In the genomic region with DNA sequence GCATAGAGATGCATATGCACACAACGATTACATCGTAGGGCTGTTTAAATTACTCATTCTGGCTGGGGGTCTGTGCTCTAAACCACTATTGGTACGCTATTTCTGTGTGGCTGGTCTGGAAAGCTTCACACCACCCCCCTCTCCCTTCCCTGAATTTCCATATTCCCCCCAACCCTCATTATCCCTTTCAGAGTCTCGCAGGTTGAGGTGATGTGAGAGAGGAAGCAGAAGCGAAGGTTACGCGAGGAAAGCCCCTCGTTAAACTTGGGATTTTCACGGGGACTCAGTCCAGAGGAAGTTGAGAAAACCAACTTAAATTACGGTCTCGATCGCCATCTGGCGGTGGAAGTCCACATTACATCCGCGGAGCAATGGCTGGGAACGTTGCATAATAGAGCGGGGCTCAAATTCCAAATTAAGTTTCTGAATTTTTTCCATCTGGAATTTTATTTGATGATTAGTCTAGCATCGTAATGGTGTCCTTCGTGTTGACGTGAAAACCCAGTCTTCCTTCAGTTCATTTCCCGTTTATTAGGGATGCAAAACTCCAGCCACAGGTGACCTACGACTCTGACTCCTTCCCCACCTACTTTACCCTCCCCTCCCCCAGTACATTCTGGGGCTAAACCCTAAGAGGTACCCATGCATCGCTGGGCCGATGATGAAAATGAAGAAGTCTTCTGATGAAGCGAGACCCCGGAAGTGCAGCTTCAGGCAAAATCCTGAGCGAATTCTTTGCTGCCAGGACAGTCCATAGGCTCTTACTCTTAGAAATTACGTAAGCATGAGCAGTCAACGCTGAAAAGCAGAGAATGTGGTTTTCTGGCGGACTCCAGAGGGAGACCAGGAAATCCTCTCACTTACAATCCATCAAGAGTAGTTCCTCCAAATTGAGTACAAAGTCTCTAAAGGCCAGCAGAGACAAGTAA, we compare ENCODE assay signal across 8 cellular contexts. TPM values are rescaled to one million over a fixed set of nuclear protein-coding genes. Genes with fewer than 3 reads are reported as not detected.
DNase-seq lines count a peak whose midpoint lies in the region; ATAC-seq, FAIRE-seq and TF ChIP-seq lines count a peak whose summit lies in the region.

No MANE protein-coding gene starts in this region.

- peaks cover 10% of the 10 kb centered on the region for H3K4me1 Mint-ChIP-seq in WTC11

- H3K27me3 Mint-ChIP-seq in WTC11 (ENCODE audit: low read depth) = peaks cover 48% of the 10 kb centered on the region

- FAIRE-seq in islet of Langerhans (lab: Jason Lieb, UNC) = peak; percentile 41

- H3K36me3 Mint-ChIP-seq in WTC11 = peaks cover 6% of the 10 kb centered on the region

- ATAC-seq in WTC11 (peak; percentile 75), GM19324 (IDR thresholded peaks at IDR 0.05; ENCODE audit: low FRiP score, unreplicated experiment) (no peak)

- DNase-seq in NCI-H2081 (lab: John Stamatoyannopoulos, UW) = peak; percentile 36 to 45
- DNase-seq in NCI-H2081 treated with DMSO at 0.1 percent for 48 hours (lab: John Stamatoyannopoulos, UW) = no peak
- DNase-seq in NCI-H128 (lab: John Stamatoyannopoulos, UW; ENCODE audit: unreplicated experiment) = peak; percentile 35
- DNase-seq in WTC11 (ENCODE audit: low spot score) = peak; percentile 87
- DNase-seq in cardiac fibroblast (ENCODE audit: low read depth in 2 of 2) = peak; percentile 70 to 71
- peak; percentile 52 to 81 (median 62) for DNase-seq in stimulated activated CD4-positive, alpha-beta T cell treated with anti-CD3 and anti-CD28 coated beads, Interleukin-12 subunit alpha, Interleukin-12 subunit beta, amount 100 ng/mL, for 48 hours (ENCODE audit: low read depth in 2 of 3, low spot score in 1 of 3)

- CTCF ChIA-PET in WTC11 (lab: Charles Lee) = interaction anchor here (1.0 to 1.7 kb wide), 3 partner anchors 11 to 71 kb away, joined by 3 to 6 read pairs (median 4); partner anchors contain the start of gene TAP2

- peak overlapping the region in 1 of 2 donors; percentile 27 for H3K4me3 ChIP-seq in cardiac fibroblast (replicated peaks in 1 of 2; ENCODE audit: low read depth in 2 of 2, low read length in 2 of 2)

- POLR2A ChIA-PET in WTC11 (lab: Charles Lee) = no interaction called here

- H3K27ac Mint-ChIP-seq in WTC11 = no peak overlapping the region

- peaks cover 11% of the 10 kb centered on the region for H3K9me3 Mint-ChIP-seq in WTC11

- H3K4me3 Mint-ChIP-seq in WTC11 = peak overlapping the region; percentile 62

- TF ChIP-seq CTCF in WTC11 (IDR thresholded peaks at IDR 0.05) (peak; percentile 84), cardiac fibroblast (IDR thresholded peaks at IDR 0.05; ENCODE audit: low read depth, low read length) (peak; percentile 74)

TF ChIP-seq in WTC11, 78 proteins besides CTCF, POLR2A, EP300 and RAD21:
- no peak for TF ChIP-seq JUN (CRISPR knock-in tag; IDR thresholded peaks at IDR 0.05)
- TF ChIP-seq, protein P1, sequence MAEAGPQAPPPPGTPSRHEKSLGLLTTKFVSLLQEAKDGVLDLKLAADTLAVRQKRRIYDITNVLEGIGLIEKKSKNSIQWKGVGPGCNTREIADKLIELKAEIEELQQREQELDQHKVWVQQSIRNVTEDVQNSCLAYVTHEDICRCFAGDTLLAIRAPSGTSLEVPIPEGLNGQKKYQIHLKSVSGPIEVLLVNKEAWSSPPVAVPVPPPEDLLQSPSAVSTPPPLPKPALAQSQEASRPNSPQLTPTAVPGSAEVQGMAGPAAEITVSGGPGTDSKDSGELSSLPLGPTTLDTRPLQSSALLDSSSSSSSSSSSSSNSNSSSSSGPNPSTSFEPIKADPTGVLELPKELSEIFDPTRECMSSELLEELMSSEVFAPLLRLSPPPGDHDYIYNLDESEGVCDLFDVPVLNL (CRISPR knock-in tag; IDR thresholded peaks at IDR 0.05; ENCODE audit: borderline replicate concordance, low read depth) = no peak
- TF ChIP-seq, protein P2, sequence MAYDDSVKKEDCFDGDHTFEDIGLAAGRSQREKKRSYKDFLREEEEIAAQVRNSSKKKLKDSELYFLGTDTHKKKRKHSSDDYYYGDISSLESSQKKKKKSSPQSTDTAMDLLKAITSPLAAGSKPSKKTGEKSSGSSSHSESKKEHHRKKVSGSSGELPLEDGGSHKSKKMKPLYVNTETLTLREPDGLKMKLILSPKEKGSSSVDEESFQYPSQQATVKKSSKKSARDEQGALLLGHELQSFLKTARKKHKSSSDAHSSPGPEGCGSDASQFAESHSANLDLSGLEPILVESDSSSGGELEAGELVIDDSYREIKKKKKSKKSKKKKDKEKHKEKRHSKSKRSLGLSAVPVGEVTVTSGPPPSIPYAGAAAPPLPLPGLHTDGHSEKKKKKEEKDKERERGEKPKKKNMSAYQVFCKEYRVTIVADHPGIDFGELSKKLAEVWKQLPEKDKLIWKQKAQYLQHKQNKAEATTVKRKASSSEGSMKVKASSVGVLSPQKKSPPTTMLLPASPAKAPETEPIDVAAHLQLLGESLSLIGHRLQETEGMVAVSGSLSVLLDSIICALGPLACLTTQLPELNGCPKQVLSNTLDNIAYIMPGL (CRISPR knock-in tag; IDR thresholded peaks at IDR 0.05) = no peak
- no peak for TF ChIP-seq TEAD1 (CRISPR knock-in tag; IDR thresholded peaks at IDR 0.05)
- TF ChIP-seq ATF1 (CRISPR knock-in tag; IDR thresholded peaks at IDR 0.05) = no peak
- TF ChIP-seq, protein P3, sequence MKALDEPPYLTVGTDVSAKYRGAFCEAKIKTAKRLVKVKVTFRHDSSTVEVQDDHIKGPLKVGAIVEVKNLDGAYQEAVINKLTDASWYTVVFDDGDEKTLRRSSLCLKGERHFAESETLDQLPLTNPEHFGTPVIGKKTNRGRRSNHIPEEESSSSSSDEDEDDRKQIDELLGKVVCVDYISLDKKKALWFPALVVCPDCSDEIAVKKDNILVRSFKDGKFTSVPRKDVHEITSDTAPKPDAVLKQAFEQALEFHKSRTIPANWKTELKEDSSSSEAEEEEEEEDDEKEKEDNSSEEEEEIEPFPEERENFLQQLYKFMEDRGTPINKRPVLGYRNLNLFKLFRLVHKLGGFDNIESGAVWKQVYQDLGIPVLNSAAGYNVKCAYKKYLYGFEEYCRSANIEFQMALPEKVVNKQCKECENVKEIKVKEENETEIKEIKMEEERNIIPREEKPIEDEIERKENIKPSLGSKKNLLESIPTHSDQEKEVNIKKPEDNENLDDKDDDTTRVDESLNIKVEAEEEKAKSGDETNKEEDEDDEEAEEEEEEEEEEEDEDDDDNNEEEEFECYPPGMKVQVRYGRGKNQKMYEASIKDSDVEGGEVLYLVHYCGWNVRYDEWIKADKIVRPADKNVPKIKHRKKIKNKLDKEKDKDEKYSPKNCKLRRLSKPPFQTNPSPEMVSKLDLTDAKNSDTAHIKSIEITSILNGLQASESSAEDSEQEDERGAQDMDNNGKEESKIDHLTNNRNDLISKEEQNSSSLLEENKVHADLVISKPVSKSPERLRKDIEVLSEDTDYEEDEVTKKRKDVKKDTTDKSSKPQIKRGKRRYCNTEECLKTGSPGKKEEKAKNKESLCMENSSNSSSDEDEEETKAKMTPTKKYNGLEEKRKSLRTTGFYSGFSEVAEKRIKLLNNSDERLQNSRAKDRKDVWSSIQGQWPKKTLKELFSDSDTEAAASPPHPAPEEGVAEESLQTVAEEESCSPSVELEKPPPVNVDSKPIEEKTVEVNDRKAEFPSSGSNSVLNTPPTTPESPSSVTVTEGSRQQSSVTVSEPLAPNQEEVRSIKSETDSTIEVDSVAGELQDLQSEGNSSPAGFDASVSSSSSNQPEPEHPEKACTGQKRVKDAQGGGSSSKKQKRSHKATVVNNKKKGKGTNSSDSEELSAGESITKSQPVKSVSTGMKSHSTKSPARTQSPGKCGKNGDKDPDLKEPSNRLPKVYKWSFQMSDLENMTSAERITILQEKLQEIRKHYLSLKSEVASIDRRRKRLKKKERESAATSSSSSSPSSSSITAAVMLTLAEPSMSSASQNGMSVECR (CRISPR knock-in tag; IDR thresholded peaks at IDR 0.05; ENCODE audit: borderline replicate concordance) = no peak
- TF ChIP-seq GRHL2 (CRISPR knock-in tag; IDR thresholded peaks at IDR 0.05; ENCODE audit: insufficient replicate concordance, severe bottlenecking) = no peak
- TF ChIP-seq TCF7 (CRISPR knock-in tag; IDR thresholded peaks at IDR 0.05; ENCODE audit: low read depth) = no peak
- no peak for TF ChIP-seq TP53 (CRISPR knock-in tag; IDR thresholded peaks at IDR 0.05)
- no peak for TF ChIP-seq JAZF1 (CRISPR knock-in tag; IDR thresholded peaks at IDR 0.05)
- TF ChIP-seq ZNF671 (CRISPR knock-in tag; IDR thresholded peaks at IDR 0.05) = no peak
- TF ChIP-seq ZNF263 (CRISPR knock-in tag; IDR thresholded peaks at IDR 0.05; ENCODE audit: low read depth) = no peak

RNA-seq across cellular contexts. Expression of gene HLA-DOB, which starts 19.7 kb away (rescaled TPM):
- total RNA-seq in WTC11 (2021) = 0.15 to 0.55 TPM (median 0.46 TPM) in 3 replicates

RNA-seq across cellular contexts. Expression of gene HLA-DQB2, which starts 33.8 kb away (rescaled TPM):
- 0.39 to 0.76 TPM (median 0.42 TPM) in 3 replicates for total RNA-seq in WTC11 (2021)

RNA-seq across cellular contexts. Expression of gene TAP2, which starts 41.4 kb away (rescaled TPM):
- total RNA-seq in WTC11 (2021) = 14.7 to 23.0 TPM (median 16.5 TPM) in 3 replicates

RNA-seq across cellular contexts. Expression of gene PSMB8, which starts 46.7 kb away (rescaled TPM):
- total RNA-seq in WTC11 (2021) = 13.8 to 22.0 TPM (median 19.4 TPM) in 3 replicates

RNA-seq across cellular contexts. Expression of gene HLA-DQA2, which starts 55.9 kb away (rescaled TPM):
- total RNA-seq in WTC11 (2021) = not detected in 3 replicates
